31 cellular contexts compared by ENCODE assay signal in the genomic region with DNA sequence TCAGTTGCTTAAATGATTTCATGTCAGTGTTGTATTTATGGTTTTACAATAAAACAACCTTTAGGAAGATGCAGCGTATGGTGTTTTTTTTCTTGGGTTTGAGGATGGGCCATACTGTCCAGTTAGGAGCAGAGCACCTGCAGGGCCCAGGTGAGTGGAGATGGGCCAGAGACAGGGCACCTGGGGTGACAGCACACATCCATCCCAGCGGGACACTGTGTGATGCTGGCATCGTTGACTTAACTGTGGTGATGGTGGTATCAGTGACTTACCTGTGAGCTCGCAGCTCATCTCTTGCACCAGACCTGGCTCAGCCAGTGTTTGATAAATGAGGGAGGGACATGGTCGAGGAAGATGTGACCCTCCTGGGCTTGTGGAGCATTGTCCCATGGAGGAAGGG. TPM values are rescaled to one million over a fixed set of nuclear protein-coding genes. Genes with fewer than 3 reads are reported as not detected.
"Had no signal": no experiment of that assay in that cellular context is flagged by ENCODE, and none has a peak within 500 bp of the region (broad histone marks: within the 10 kb centered on the region; RNA-seq: fewer than 3 reads in every experiment).

No MANE protein-coding gene starts in this region.

- ATAC-seq: activated T-cell treated with anti-CD3 and anti-CD28 coated beads, Interleukin-2, amount 50 U/mL, for 72 hours; foreskin keratinocyte; left ventricle myocardium superior had no signal

- H3K27me3 ChIP-seq: foreskin keratinocyte, hepatocyte, upper lobe of left lung had no signal

- H3K27ac ChIP-seq: foreskin keratinocyte, hepatocyte, parathyroid adenoma, thoracic aorta, upper lobe of left lung had no signal

- H3K27me3 Mint-ChIP-seq: activated naive CD8-positive, alpha-beta T cell treated with anti-CD3 and anti-CD28 coated beads, Interleukin-2, amount 10 ng/mL, durations not matched to agents 7 days and 5 days had no signal

- H3K4me2 ChIP-seq: hepatocyte had no signal

- H2AFZ ChIP-seq: hepatocyte, parathyroid adenoma had no signal

- H3K36me3 Mint-ChIP-seq: activated naive CD8-positive, alpha-beta T cell treated with anti-CD3 and anti-CD28 coated beads, Interleukin-2, amount 10 ng/mL, durations not matched to agents 7 days and 5 days had no signal

- H3K9me3 ChIP-seq: thoracic aorta, upper lobe of left lung had no signal

- H3K9ac ChIP-seq: parathyroid adenoma had no signal

- H3K27ac Mint-ChIP-seq: activated B cell treated with CpG ODN at 0.5 μM for 24 hours; activated naive CD4-positive, alpha-beta T cell treated with anti-CD3 and anti-CD28 coated beads for 36 hours; activated naive CD8-positive, alpha-beta T cell treated with anti-CD3 and anti-CD28 coated beads, Interleukin-2, amount 10 ng/mL, durations not matched to agents 7 days and 5 days; activated T-cell treated with anti-CD3 and anti-CD28 coated beads, Interleukin-2, amount 50 U/mL, for 72 hours had no signal

- DNase-seq: activated B cell treated with CpG ODN at 0.5 μM for 24 hours; activated CD4-positive, alpha-beta T cell treated with anti-CD3 and anti-CD28 coated beads for 4 hours; activated CD4-positive, alpha-beta T cell treated with anti-CD3 and anti-CD28 coated beads, Interleukin-2, amount 50 U/mL, for 48 hours; activated effector memory CD4-positive, alpha-beta T cell treated with Interleukin-2 at 50 U/mL for 16 hours; activated naive CD4-positive, alpha-beta T cell treated with anti-CD3 and anti-CD28 coated beads for 36 hours; activated naive CD8-positive, alpha-beta T cell treated with anti-CD3 and anti-CD28 coated beads, Interleukin-2, amount 10 ng/mL, durations not matched to agents 7 days and 5 days; activated T-cell treated with anti-CD3 and anti-CD28 coated beads, Interleukin-2, amount 50 U/mL, for 72 hours; amniotic stem cell; cerebellar nuclear complex; effector CD4-positive, alpha-beta T cell; erythroblast; foreskin keratinocyte; glutamatergic neuron; immature natural killer cell; kidney glomerular epithelial cell; left ventricle myocardium superior; mammary epithelial cell; nucleus accumbens; stimulated activated CD4-positive, alpha-beta T cell treated with anti-CD3 and anti-CD28 coated beads, Interleukin-4, amount 100 ng/mL, for 1 hour; stimulated activated naive CD4-positive, alpha-beta T cell treated with Interleukin-2 at 50 U/mL for 16 hours; T-helper 9 cell had no signal

- H3K4me1 Mint-ChIP-seq: activated naive CD8-positive, alpha-beta T cell treated with anti-CD3 and anti-CD28 coated beads, Interleukin-2, amount 10 ng/mL, durations not matched to agents 7 days and 5 days; immature natural killer cell had no signal

- H3K4me3 ChIP-seq: hepatocyte, thoracic aorta, upper lobe of left lung had no signal

- H3K9me3 Mint-ChIP-seq: activated B cell treated with CpG ODN at 0.5 μM for 24 hours; activated naive CD4-positive, alpha-beta T cell treated with anti-CD3 and anti-CD28 coated beads for 36 hours; activated naive CD8-positive, alpha-beta T cell treated with anti-CD3 and anti-CD28 coated beads, Interleukin-2, amount 10 ng/mL, durations not matched to agents 7 days and 5 days; activated T-cell treated with anti-CD3 and anti-CD28 coated beads, Interleukin-2, amount 50 U/mL, for 72 hours; immature natural killer cell; nephron had no signal

- H3K4me3 Mint-ChIP-seq: activated B cell treated with CpG ODN at 0.5 μM for 24 hours; activated naive CD4-positive, alpha-beta T cell treated with anti-CD3 and anti-CD28 coated beads for 36 hours; activated naive CD8-positive, alpha-beta T cell treated with anti-CD3 and anti-CD28 coated beads, Interleukin-2, amount 10 ng/mL, durations not matched to agents 7 days and 5 days; activated T-cell treated with anti-CD3 and anti-CD28 coated beads, Interleukin-2, amount 50 U/mL, for 72 hours; immature natural killer cell; nephron had no signal

- H3K4me1 ChIP-seq: foreskin keratinocyte, parathyroid adenoma, upper lobe of left lung had no signal

- H3K36me3 ChIP-seq: upper lobe of left lung had no signal

RNA-seq across cellular contexts. Expression of a gene that starts 21.6 kb away (rescaled TPM):
- total RNA-seq: activated B cell treated with CpG ODN at 0.5 μM for 24 hours; activated CD8-positive, alpha-beta memory T cell treated with anti-CD3 and anti-CD28 coated beads for 36 hours; activated naive CD4-positive, alpha-beta T cell treated with anti-CD3 and anti-CD28 coated beads for 36 hours; activated naive CD8-positive, alpha-beta T cell treated with anti-CD3 and anti-CD28 coated beads, Interleukin-2, amount 10 ng/mL, durations not matched to agents 7 days and 5 days; activated T-cell treated with anti-CD3 and anti-CD28 coated beads, Interleukin-2, amount 50 U/mL, for 72 hours; bronchial epithelial cell; foreskin keratinocyte; left ventricle myocardium superior; mammary epithelial cell; mononuclear cell; T-helper 1 cell treated with Interleukin-12 subunit alpha and Interleukin-12 subunit beta and Interleukin-4 antibody, amounts not matched to agents 30 ng/mL and 1 ng/mL, for 36 hours; thoracic aorta had no signal
- polyA plus RNA-seq: foreskin keratinocyte, immature natural killer cell, mammary epithelial cell had no signal

RNA-seq across cellular contexts. Expression of a gene that starts 42.6 kb away (rescaled TPM):
- total RNA-seq: activated B cell treated with CpG ODN at 0.5 μM for 24 hours; activated CD8-positive, alpha-beta memory T cell treated with anti-CD3 and anti-CD28 coated beads for 36 hours; activated naive CD4-positive, alpha-beta T cell treated with anti-CD3 and anti-CD28 coated beads for 36 hours; activated naive CD8-positive, alpha-beta T cell treated with anti-CD3 and anti-CD28 coated beads, Interleukin-2, amount 10 ng/mL, durations not matched to agents 7 days and 5 days; activated T-cell treated with anti-CD3 and anti-CD28 coated beads, Interleukin-2, amount 50 U/mL, for 72 hours; bronchial epithelial cell; left ventricle myocardium superior; mononuclear cell; myocyte; T-helper 1 cell treated with Interleukin-12 subunit alpha and Interleukin-12 subunit beta and Interleukin-4 antibody, amounts not matched to agents 30 ng/mL and 1 ng/mL, for 36 hours; thoracic aorta had no signal
- polyA plus RNA-seq: immature natural killer cell had no signal
